Comparison of ENCODE assay signal across 18 cellular contexts in the genomic region with DNA sequence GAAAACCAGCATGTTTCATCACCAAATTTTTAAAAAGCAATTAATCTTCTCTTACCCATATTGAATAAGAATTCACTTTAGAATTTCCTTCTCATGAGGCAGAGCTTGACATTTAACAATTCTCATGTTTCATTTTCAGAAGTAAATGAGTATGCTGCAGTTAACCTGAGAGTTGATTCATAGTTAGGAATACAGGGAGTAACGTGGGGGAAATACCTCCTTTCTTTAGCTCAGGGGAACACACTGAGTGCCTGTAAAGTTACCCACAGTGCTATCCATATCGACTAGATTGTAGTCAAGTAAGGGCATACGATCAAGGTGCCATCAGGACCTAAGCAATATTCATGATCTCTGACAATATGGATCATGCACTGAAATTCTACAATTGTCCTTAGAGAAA.
"Had no signal": no experiment of that assay in that cellular context is flagged by ENCODE, and none has a peak within 500 bp of the region (broad histone marks: within the 10 kb centered on the region; RNA-seq: fewer than 3 reads in every experiment).

No MANE protein-coding gene starts in this region.

- H3K36me3 Mint-ChIP-seq: activated naive CD4-positive, alpha-beta T cell treated with anti-CD3 and anti-CD28 coated beads, Interleukin-2, amount 50 U/mL, for 24 hours; immature natural killer cell had no signal

- DNase-seq: activated CD4-positive, alpha-beta T cell treated with anti-CD3 and anti-CD28 coated beads, Interleukin-2, amount 50 U/mL, for 4 hours; activated CD4-positive, CD25-positive, alpha-beta regulatory T cell treated with anti-CD3 and anti-CD28 coated beads, Interleukin-2, amount 50 U/mL, for 72 hours; activated effector memory CD4-positive, alpha-beta T cell treated with anti-CD3 and anti-CD28 coated beads, Interleukin-2, amount 50 U/mL, for 16 hours; activated T-cell treated with anti-CD3 and anti-CD28 coated beads, Interleukin-2, amount 50 U/mL, for 4 hours; amygdala; effector memory CD8-positive, alpha-beta T cell; esophagus squamous epithelium; immature natural killer cell; kidney glomerular epithelial cell; left ventricle myocardium inferior; mammary epithelial cell; midbrain; occipital lobe; retina; T-helper 2 cell; transverse colon had no signal

- ATAC-seq: activated T-cell treated with anti-CD3 and anti-CD28 coated beads, Interleukin-2, amount 50 U/mL, for 4 hours; effector memory CD8-positive, alpha-beta T cell had no signal

- H3K9me3 Mint-ChIP-seq: activated naive CD4-positive, alpha-beta T cell treated with anti-CD3 and anti-CD28 coated beads, Interleukin-2, amount 50 U/mL, for 24 hours; activated T-cell treated with anti-CD3 and anti-CD28 coated beads, Interleukin-2, amount 50 U/mL, for 4 hours; effector memory CD8-positive, alpha-beta T cell; immature natural killer cell; stimulated activated naive CD8-positive, alpha-beta T cell treated with anti-CD3 and anti-CD28 coated beads, Interleukin-15, Interleukin-2, amounts not matched to agents 100 ng/mL and 50 ng/mL, for 24 hours had no signal

- H3K27ac Mint-ChIP-seq: activated naive CD4-positive, alpha-beta T cell treated with anti-CD3 and anti-CD28 coated beads, Interleukin-2, amount 50 U/mL, for 24 hours; immature natural killer cell; stimulated activated naive CD8-positive, alpha-beta T cell treated with anti-CD3 and anti-CD28 coated beads, Interleukin-15, Interleukin-2, amounts not matched to agents 100 ng/mL and 50 ng/mL, for 24 hours had no signal

- H3K27me3 Mint-ChIP-seq: stimulated activated naive CD8-positive, alpha-beta T cell treated with anti-CD3 and anti-CD28 coated beads, Interleukin-15, Interleukin-2, amounts not matched to agents 100 ng/mL and 50 ng/mL, for 24 hours had no signal

- H3K4me3 Mint-ChIP-seq: activated naive CD4-positive, alpha-beta T cell treated with anti-CD3 and anti-CD28 coated beads, Interleukin-2, amount 50 U/mL, for 24 hours; activated T-cell treated with anti-CD3 and anti-CD28 coated beads, Interleukin-2, amount 50 U/mL, for 4 hours; effector memory CD8-positive, alpha-beta T cell; immature natural killer cell; stimulated activated naive CD8-positive, alpha-beta T cell treated with anti-CD3 and anti-CD28 coated beads, Interleukin-15, Interleukin-2, amounts not matched to agents 100 ng/mL and 50 ng/mL, for 24 hours had no signal
